ENCODE assay signal across 3 cellular contexts in genomic region chr13:109175666-109176065, GRCh38.
"Had no signal": no experiment of that assay in that cellular context is flagged by ENCODE, and none has a peak within 500 bp of the region (broad histone marks: within the 10 kb centered on the region; RNA-seq: fewer than 3 reads in every experiment).

No MANE protein-coding gene starts in this region.

- H3K4me3 ChIP-seq: GM12878 had no signal

- DNase-seq: GDM1, GF-D8 had no signal
